Comparison of ENCODE assay signal across 18 cellular contexts in the genomic region with DNA sequence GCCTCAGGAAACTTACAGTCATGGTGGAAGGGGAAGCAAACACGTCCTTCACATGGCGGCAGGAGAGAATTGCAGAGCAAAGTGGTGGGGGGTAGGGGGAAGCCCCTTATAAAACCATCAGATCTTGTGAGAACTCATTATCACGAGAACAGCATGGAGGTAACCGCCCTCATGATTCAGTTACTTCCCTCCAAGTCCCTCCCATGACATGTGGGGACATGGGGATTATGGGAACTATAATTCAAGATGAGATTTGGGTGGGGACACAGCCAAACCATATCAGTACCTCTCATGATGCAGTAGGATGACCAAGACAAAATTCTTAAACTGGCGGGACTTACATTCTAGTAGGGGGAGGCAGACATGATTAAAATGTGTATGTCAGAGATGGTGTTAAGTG. TPM values are rescaled to one million over a fixed set of nuclear protein-coding genes. Genes with fewer than 3 reads are reported as not detected.
A peak's percentile ranks its signal among the peaks of the same experiment; 100 is the strongest.
DNase-seq lines count a peak whose midpoint lies in the region; ATAC-seq and TF ChIP-seq lines count a peak whose summit lies in the region.
"Had no signal": no experiment of that assay in that cellular context is flagged by ENCODE, and none has a peak within 500 bp of the region (broad histone marks: within the 10 kb centered on the region; RNA-seq: fewer than 3 reads in every experiment).

No MANE protein-coding gene starts in this region.

- CTCF ChIA-PET in activated B cell treated with CpG ODN at 0.5 μM for 24 hours (lab: Charles Lee), result interaction anchor here (0.8 kb wide), 1 partner anchor 312 kb away, joined by 3 read pairs; no protein-coding TSS in a partner anchor

- H3K4me3 ChIP-seq in MG63 (no peak overlapping the region), upper lobe of left lung (no peak overlapping the region)
- H3K4me3 ChIP-seq: left ventricle myocardium inferior, psoas muscle, spleen had no signal

- H3K36me3 ChIP-seq in MG63 (peaks cover 59% of the 10 kb centered on the region), upper lobe of left lung (peaks cover 0 to 46% (median 4%) of the 10 kb centered on the region in 4 donors)

- intact Hi-C loops in activated B cell treated with CpG ODN at 0.5 μM for 24 hours (cut with micrococcal nuclease), result no loop called here

- H3K9me3 ChIP-seq in MG63 (no peaks in the 10 kb centered on the region), upper lobe of left lung (no peaks in the 10 kb centered on the region)
- H3K9me3 ChIP-seq: left ventricle myocardium inferior, psoas muscle, spleen had no signal

- peak overlapping the region; percentile 93 for H3K27ac Mint-ChIP-seq in activated naive CD4-positive, alpha-beta T cell treated with anti-CD3 and anti-CD28 coated beads, Interleukin-2, amount 50 U/mL, for 24 hours
- peak overlapping the region; percentile 51 for H3K27ac Mint-ChIP-seq in activated B cell treated with CpG ODN at 0.5 μM for 24 hours
- H3K27ac Mint-ChIP-seq in effector memory CD8-positive, alpha-beta T cell, result peak overlapping the region; percentile 69 to 89

- peaks cover 3 to 38% (median 9%) of the 10 kb centered on the region in 4 donors for H3K4me1 ChIP-seq in upper lobe of left lung

- ATAC-seq in activated B cell treated with CpG ODN at 0.5 μM for 24 hours (ENCODE audit: low read depth) (no peak), upper lobe of left lung (ENCODE audit: low FRiP score in 2 of 2) (no peak), HG03520 (IDR thresholded peaks at IDR 0.05; ENCODE audit: unreplicated experiment) (no peak), HG03565 (IDR thresholded peaks at IDR 0.05; ENCODE audit: unreplicated experiment) (no peak)
- ATAC-seq in effector memory CD8-positive, alpha-beta T cell (replicated peaks), result no peak
- ATAC-seq: psoas muscle had no signal

- no peaks in the 10 kb centered on the region for H3K27me3 Mint-ChIP-seq in activated naive CD4-positive, alpha-beta T cell treated with anti-CD3 and anti-CD28 coated beads, Interleukin-2, amount 50 U/mL, for 24 hours
- H3K27me3 Mint-ChIP-seq in activated B cell treated with CpG ODN at 0.5 μM for 24 hours, result no peaks in the 10 kb centered on the region
- no peaks in the 10 kb centered on the region for H3K27me3 Mint-ChIP-seq in effector memory CD8-positive, alpha-beta T cell

- no peak for DNase-seq in activated naive CD4-positive, alpha-beta T cell (lab: John Stamatoyannopoulos, UW)
- DNase-seq in activated B cell treated with CpG ODN at 0.5 μM for 24 hours (no peak), MG63 (no peak), upper lobe of left lung (no peak)
- no peak for DNase-seq in effector memory CD8-positive, alpha-beta T cell
- DNase-seq: activated CD4-positive, alpha-beta T cell treated with anti-CD3 and anti-CD28 coated beads for 4 hours; AML-193; foreskin fibroblast; KBM-7; left ventricle myocardium inferior; NCI-H1105; psoas muscle; spleen; SW 1271 had no signal

- peaks cover 20% of the 10 kb centered on the region for H3K36me3 Mint-ChIP-seq in activated naive CD4-positive, alpha-beta T cell treated with anti-CD3 and anti-CD28 coated beads, Interleukin-2, amount 50 U/mL, for 24 hours
- peaks cover 73% of the 10 kb centered on the region for H3K36me3 Mint-ChIP-seq in activated B cell treated with CpG ODN at 0.5 μM for 24 hours (ENCODE audit: low read depth)
- peaks cover 37% of the 10 kb centered on the region for H3K36me3 Mint-ChIP-seq in effector memory CD8-positive, alpha-beta T cell (ENCODE audit: insufficient read depth)

- no peak overlapping the region for H3K27ac ChIP-seq in upper lobe of left lung
- H3K27ac ChIP-seq: HL-60, left ventricle myocardium inferior, psoas muscle had no signal

- no peak for TF ChIP-seq POLR2A in upper lobe of left lung (IDR thresholded peaks at IDR 0.05)

- H3K27me3 ChIP-seq in MG63, result no peaks in the 10 kb centered on the region
- no peaks in the 10 kb centered on the region for H3K27me3 ChIP-seq in upper lobe of left lung
- H3K27me3 ChIP-seq: spleen had no signal

- POLR2A ChIA-PET in activated B cell treated with CpG ODN at 0.5 μM for 24 hours (lab: Charles Lee), result no interaction called here

- TF ChIP-seq EP300 in upper lobe of left lung (IDR thresholded peaks at IDR 0.05), result no peak

- 77 to 86% methylated on average over 5 of the region's 5 CpGs for WGBS in upper lobe of left lung, 2 donors

- TF ChIP-seq CTCF in activated B cell treated with CpG ODN at 0.5 μM for 24 hours (IDR thresholded peaks at IDR 0.05) (no peak), upper lobe of left lung (IDR thresholded peaks at IDR 0.05) (no peak)

- H3K9me3 Mint-ChIP-seq in activated naive CD4-positive, alpha-beta T cell treated with anti-CD3 and anti-CD28 coated beads, Interleukin-2, amount 50 U/mL, for 24 hours, result no peaks in the 10 kb centered on the region
- no peaks in the 10 kb centered on the region for H3K9me3 Mint-ChIP-seq in activated B cell treated with CpG ODN at 0.5 μM for 24 hours
- no peaks in the 10 kb centered on the region for H3K9me3 Mint-ChIP-seq in effector memory CD8-positive, alpha-beta T cell

- H3K4me3 Mint-ChIP-seq in activated naive CD4-positive, alpha-beta T cell treated with anti-CD3 and anti-CD28 coated beads, Interleukin-2, amount 50 U/mL, for 24 hours, result peak overlapping the region; percentile 62
- no peak overlapping the region for H3K4me3 Mint-ChIP-seq in activated B cell treated with CpG ODN at 0.5 μM for 24 hours
- H3K4me3 Mint-ChIP-seq in effector memory CD8-positive, alpha-beta T cell, result peak overlapping the region; percentile 61 to 68

- H3K4me1 Mint-ChIP-seq in activated naive CD4-positive, alpha-beta T cell treated with anti-CD3 and anti-CD28 coated beads, Interleukin-2, amount 50 U/mL, for 24 hours, result peaks cover 83% of the 10 kb centered on the region
- H3K4me1 Mint-ChIP-seq in activated B cell treated with CpG ODN at 0.5 μM for 24 hours, result peaks cover 66% of the 10 kb centered on the region
- H3K4me1 Mint-ChIP-seq in effector memory CD8-positive, alpha-beta T cell (ENCODE audit: low read depth in 2 of 2), result peaks cover 63 to 78% of the 10 kb centered on the region in 2 donors

RNA-seq across cellular contexts. Expression of gene WNT4, which starts 38.8 kb away (rescaled TPM):
- total RNA-seq in activated B cell treated with CpG ODN at 0.5 μM for 24 hours (6.5 and 7.9 TPM in 2 replicates), upper lobe of left lung (1 to 10 TPM; 1.0 to 3.2 (median 2.0) TPM)
- not detected in 2 replicates for total RNA-seq in MG63 (2014; rRNA removed; shearing (Covaris generic); ENCODE audit: low replicate concordance)
- total RNA-seq: left ventricle myocardium inferior had no signal

RNA-seq across cellular contexts. Expression of gene CDC42, which starts 51.6 kb away (rescaled TPM):
- total RNA-seq in activated B cell treated with CpG ODN at 0.5 μM for 24 hours (310 and 324 TPM in 2 replicates), upper lobe of left lung (100 to 1,000 TPM in 4 of 6 donors, 10 to 100 TPM in 2; 24.1 to 248 (median 213) TPM)
- 317 and 378 TPM in 2 replicates for total RNA-seq in MG63 (2014; rRNA removed; shearing (Covaris generic); ENCODE audit: low replicate concordance)
